20 cellular contexts compared by ENCODE assay signal in genomic region chr5:57979671-57980070, GRCh38.
"Had no signal": no experiment of that assay in that cellular context is flagged by ENCODE, and none has a peak within 500 bp of the region (broad histone marks: within the 10 kb centered on the region; RNA-seq: fewer than 3 reads in every experiment).

No MANE protein-coding gene starts in this region.

- ATAC-seq: effector memory CD8-positive, alpha-beta T cell; esophagus mucosa; foreskin keratinocyte; gastrocnemius medialis; gastroesophageal sphincter; heart left ventricle; heart right ventricle had no signal

- DNase-seq: colonic mucosa; cortex of kidney; dermis blood vessel endothelial cell; dorsolateral prefrontal cortex; effector CD4-positive, alpha-beta T cell; effector CD8-positive, alpha-beta T cell; effector memory CD4-positive, alpha-beta T cell; effector memory CD8-positive, alpha-beta T cell; endodermal cell; erythroblast; esophagus squamous epithelium; foreskin fibroblast; foreskin keratinocyte; foreskin melanocyte; gastrocnemius medialis; glutamatergic neuron; heart left ventricle; heart right ventricle had no signal
